In genomic region chr12:85076688-85077430, GRCh38 we compare ENCODE assay signal across 8 cellular contexts. TPM values are rescaled to one million over a fixed set of nuclear protein-coding genes. Genes with fewer than 3 reads are reported as not detected.
A peak's percentile ranks its signal among the peaks of the same experiment; 100 is the strongest.
DNase-seq lines count a peak whose midpoint lies in the region; ATAC-seq and TF ChIP-seq lines count a peak whose summit lies in the region.

No MANE protein-coding gene starts in this region.

- ATAC-seq in GM23338 (peak; percentile 97), psoas muscle (peak in 1 of 4 donors; percentile 58)

- H3K4me1 ChIP-seq in GM23338 (ENCODE audit: insufficient read depth) (no peaks in the 10 kb centered on the region), psoas muscle (no peaks in the 10 kb centered on the region)

- no peaks in the 10 kb centered on the region for H4K20me1 ChIP-seq in GM23338 (replicated peaks; ENCODE audit: insufficient read depth)

- H3F3A ChIP-seq in GM23338 (replicated peaks; ENCODE audit: low read depth) = no peaks in the 10 kb centered on the region

- no peaks in the 10 kb centered on the region for H3K36me3 ChIP-seq in GM23338 (ENCODE audit: insufficient read depth)
- H3K36me3 ChIP-seq in MG63 = no peaks in the 10 kb centered on the region
- H3K36me3 ChIP-seq in psoas muscle (ENCODE audit: insufficient read depth in 1 of 2, low read depth in 1 of 2) = no peaks in the 10 kb centered on the region

- no peaks in the 10 kb centered on the region for H3K79me2 ChIP-seq in GM23338 (replicated peaks; ENCODE audit: insufficient read depth)

- H2AFZ ChIP-seq in GM23338 = no peak overlapping the region

- H3K27ac Mint-ChIP-seq in GM23338 = no peak overlapping the region

- H3K9me2 ChIP-seq in GM23338 (ENCODE audit: insufficient read depth) = no peaks in the 10 kb centered on the region

- WGBS in psoas muscle, 3 donors = 0 to 5% (median 0%) methylated on average over 1 of the region's 1 CpG

- intact Hi-C loops in psoas muscle (cut with DNase I) = loop anchor here in 1 of 2 donors (10.0 kb wide), 1 partner anchor 368 kb away; no protein-coding TSS in a partner anchor

- peaks cover 2% of the 10 kb centered on the region for H3K27me3 Mint-ChIP-seq in GM23338 (ENCODE audit: insufficient read depth, low read depth, poor library complexity)

- H3K9me3 ChIP-seq in MG63 = no peaks in the 10 kb centered on the region
- H3K9me3 ChIP-seq in psoas muscle = no peaks in the 10 kb centered on the region

- H3K9me3 Mint-ChIP-seq in GM23338 = no peaks in the 10 kb centered on the region

- no peaks in the 10 kb centered on the region for H3K36me3 Mint-ChIP-seq in GM23338 (ENCODE audit: low read depth)

- no peak overlapping the region for H3K4me3 Mint-ChIP-seq in GM23338

- H3K4me1 Mint-ChIP-seq in GM23338 = no peaks in the 10 kb centered on the region

- H3K27me3 ChIP-seq in GM23338 (ENCODE audit: insufficient read depth) = no peaks in the 10 kb centered on the region
- no peaks in the 10 kb centered on the region for H3K27me3 ChIP-seq in MG63
- no peaks in the 10 kb centered on the region for H3K27me3 ChIP-seq in psoas muscle (ENCODE audit: insufficient read depth in 3 of 3, low read length in 2 of 3)

- H3K27ac ChIP-seq in GM23338 (ENCODE audit: low read depth) (no peak overlapping the region), psoas muscle (no peak overlapping the region)

- H3K4me2 ChIP-seq in GM23338 = no peak overlapping the region

- no peak overlapping the region for H3K4me3 ChIP-seq in GM23338
- no peak overlapping the region for H3K4me3 ChIP-seq in MG63
- no peak overlapping the region for H3K4me3 ChIP-seq in psoas muscle

- DNase-seq in GDM1 (lab: John Stamatoyannopoulos, UW) = peak; percentile 5
- DNase-seq in GM23338 (ENCODE audit: low spot score) = peak; percentile 85
- DNase-seq in MG63 = peak; percentile 52
- peak; percentile 63 for DNase-seq in RPMI7951 (ENCODE audit: low read depth)
- DNase-seq in fibroblast of gingiva (ENCODE audit: low read depth) = peak; percentile 79
- no peak for DNase-seq in psoas muscle
- no peak for DNase-seq in activated naive CD4-positive, alpha-beta T cell (lab: John Stamatoyannopoulos, UW)
- no peak for DNase-seq in activated naive CD4-positive, alpha-beta T cell treated with anti-CD3 and anti-CD28 coated beads, Interleukin-2, amount 50 U/mL, for 16 hours

- peak; percentile 69 to 75 for TF ChIP-seq CTCF in GM23338 (conservative IDR thresholded peaks at IDR 0.05; ENCODE audit: low read depth in 2 of 2)
- peak; percentile 21 for TF ChIP-seq CTCF in psoas muscle (IDR thresholded peaks at IDR 0.05)

TF ChIP-seq in GM23338, 12 proteins besides CTCF, POLR2A, EP300 and RAD21 (continues in another document):
- TF ChIP-seq STAT1 (IDR thresholded peaks at IDR 0.05; ENCODE audit: unreplicated experiment) (no peak), EZH2 (IDR thresholded peaks at IDR 0.05; ENCODE audit: low read depth, unreplicated experiment) (no peak), POLR2AphosphoS5 (IDR thresholded peaks at IDR 0.05; ENCODE audit: low read depth) (no peak), JUNB (IDR thresholded peaks at IDR 0.05; ENCODE audit: unreplicated experiment) (no peak), REST (IDR thresholded peaks at IDR 0.05; ENCODE audit: unreplicated experiment) (no peak), ZNF114 (CRISPR knock-in tag; IDR thresholded peaks at IDR 0.05) (no peak), NANOG (IDR thresholded peaks at IDR 0.05; ENCODE audit: borderline replicate concordance) (no peak), CREB1 (CRISPR knock-in tag; IDR thresholded peaks at IDR 0.05; ENCODE audit: low read depth) (no peak), ZNF331 (CRISPR knock-in tag; IDR thresholded peaks at IDR 0.05; ENCODE audit: low read depth) (no peak), EZH2phosphoT487 (IDR thresholded peaks at IDR 0.05; ENCODE audit: unreplicated experiment) (no peak)
- TF ChIP-seq, protein P1, sequence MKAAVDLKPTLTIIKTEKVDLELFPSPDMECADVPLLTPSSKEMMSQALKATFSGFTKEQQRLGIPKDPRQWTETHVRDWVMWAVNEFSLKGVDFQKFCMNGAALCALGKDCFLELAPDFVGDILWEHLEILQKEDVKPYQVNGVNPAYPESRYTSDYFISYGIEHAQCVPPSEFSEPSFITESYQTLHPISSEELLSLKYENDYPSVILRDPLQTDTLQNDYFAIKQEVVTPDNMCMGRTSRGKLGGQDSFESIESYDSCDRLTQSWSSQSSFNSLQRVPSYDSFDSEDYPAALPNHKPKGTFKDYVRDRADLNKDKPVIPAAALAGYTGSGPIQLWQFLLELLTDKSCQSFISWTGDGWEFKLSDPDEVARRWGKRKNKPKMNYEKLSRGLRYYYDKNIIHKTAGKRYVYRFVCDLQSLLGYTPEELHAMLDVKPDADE (IDR thresholded peaks at IDR 0.05) = no peak

RNA-seq across cellular contexts. Expression of gene LRRIQ1, which starts 40.7 kb away (rescaled TPM):
- total RNA-seq in GM23338 (2014; rRNA removed; shearing (Covaris generic)) = 0.47 and 1.4 TPM in 2 replicates
- 3.2 and 4.0 TPM in 2 replicates for polyA plus RNA-seq in GM23338 (2016; fragmentation: Nextera tagmentation; extraction: Ambion mirVana)
- 0.36 TPM in 1 of 2 replicates, not detected in the other for total RNA-seq in MG63 (2014; rRNA removed; shearing (Covaris generic); ENCODE audit: low replicate concordance)
- total RNA-seq in RPMI7951 (2014; rRNA removed; shearing (Covaris generic)) = 0.12 and 0.39 TPM in 2 replicates
- total RNA-seq in psoas muscle = under 1 TPM in 1 of 4 donors, not detected in 3; 0.08 TPM
- polyA plus RNA-seq in psoas muscle = under 1 TPM in 1 of 3 donors, not detected in 2; 0.31 TPM

RNA-seq across cellular contexts. Expression of gene TSPAN19, which starts 40.8 kb away (rescaled TPM):
- total RNA-seq in GM23338 (2014; rRNA removed; shearing (Covaris generic)) = 0.50 and 0.80 TPM in 2 replicates
- polyA plus RNA-seq in GM23338 (2016; fragmentation: Nextera tagmentation; extraction: Ambion mirVana) = 0.44 and 0.45 TPM in 2 replicates
- total RNA-seq in MG63 (2014; rRNA removed; shearing (Covaris generic); ENCODE audit: low replicate concordance) = not detected in 2 replicates
- total RNA-seq in RPMI7951 (2014; rRNA removed; shearing (Covaris generic)) = not detected in 2 replicates
- not detected for total RNA-seq in psoas muscle
- under 1 TPM in 2 of 3 donors, not detected in 1; 0.04 to 0.06 TPM for polyA plus RNA-seq in psoas muscle

Comparison
In these comparisons a context has a peak if more than half of its experiments do, and no peak if none do; other contexts are left out.
1. DNase-seq: peak in GDM1 (single experiment), GM23338 (single experiment), MG63 (single experiment), RPMI7951 (single experiment) and fibroblast of gingiva (single experiment); none in psoas muscle (0 of 2), activated naive CD4-positive, alpha-beta T cell (0 of 4) and activated naive CD4-positive, alpha-beta T cell treated with anti-CD3 and anti-CD28 coated beads, Interleukin-2, amount 50 U/mL, for 16 hours (single experiment).